Comparison of ENCODE assay signal across 8 cellular contexts in the genomic region with DNA sequence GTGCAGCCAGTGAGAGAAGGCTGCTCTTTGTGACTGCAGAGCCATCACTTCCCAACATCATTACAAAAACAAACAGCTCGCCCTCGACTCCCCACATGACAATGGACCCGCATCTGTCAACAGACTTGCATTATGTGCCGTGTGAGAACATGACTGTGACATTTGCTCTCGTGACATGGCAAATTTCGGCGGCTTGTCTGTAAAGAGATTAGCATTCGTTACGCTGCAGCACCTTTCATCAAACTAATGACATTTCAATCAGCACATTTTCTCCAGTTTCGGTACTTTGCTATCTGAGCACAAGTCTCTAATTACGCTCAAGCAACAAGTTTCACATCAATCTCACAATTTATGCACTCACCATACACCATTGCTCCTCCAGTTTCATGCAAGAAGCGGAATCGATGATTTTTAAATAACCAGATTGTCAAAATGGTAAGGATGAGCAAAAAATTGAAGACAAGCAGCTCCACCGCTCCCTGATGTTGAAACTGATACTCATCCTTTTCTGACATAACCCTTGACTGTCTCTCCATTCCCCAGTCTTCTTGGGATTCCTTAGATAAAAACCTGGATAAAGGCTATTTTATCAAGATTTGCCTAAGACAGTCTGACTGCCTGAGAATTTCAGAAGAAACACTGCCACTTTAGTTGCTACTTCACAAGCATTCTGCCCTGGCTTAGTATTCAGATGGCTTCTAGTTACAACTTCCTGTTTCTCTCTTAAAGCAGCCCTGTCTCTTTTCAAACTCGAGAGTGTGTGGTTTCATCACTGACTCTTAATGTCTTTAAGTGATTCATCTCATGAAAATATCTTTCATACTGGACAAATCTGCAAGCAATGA. TPM values are rescaled to one million over a fixed set of nuclear protein-coding genes. Genes with fewer than 3 reads are reported as not detected.
DNase-seq lines count a peak whose midpoint lies in the region; ATAC-seq, FAIRE-seq and TF ChIP-seq lines count a peak whose summit lies in the region.

Gene SLC9A9, minus strand, starts transcription at position 682 of the 845 bp plus-strand sequence. Its CDS starts 146 bp downstream, at position 536.

- ATAC-seq in HG03097 (IDR thresholded peaks at IDR 0.05; ENCODE audit: low FRiP score, unreplicated experiment) = peak; percentile 91
- ATAC-seq in naive thymus-derived CD8-positive, alpha-beta T cell = peak; percentile 90 to 98

- H3K4me3 Mint-ChIP-seq in activated T-helper 2 cell treated with anti-CD3 and anti-CD28 coated beads, Interferon-gamma antibody, Interleukin-2, Interleukin-4, amounts not matched to agents 10 μg/mL and 5 μg/mL and 100 μg/mL, durations not matched to agents 14 hours and 24 hours and 36 hours (ENCODE audit: low read depth) = peak within 1 kb of the TSS; percentile 90
- H3K4me3 Mint-ChIP-seq in naive thymus-derived CD8-positive, alpha-beta T cell = peak within 1 kb of the TSS; percentile 88 to 100 (median 98)

- TF ChIP-seq CTCF in fibroblast of the aortic adventitia (IDR thresholded peaks at IDR 0.05; ENCODE audit: insufficient read depth, low read length) = no peak

- no peaks in the 10 kb centered on the region for H3K9me3 Mint-ChIP-seq in activated T-helper 2 cell treated with anti-CD3 and anti-CD28 coated beads, Interferon-gamma antibody, Interleukin-2, Interleukin-4, amounts not matched to agents 10 μg/mL and 5 μg/mL and 100 μg/mL, durations not matched to agents 14 hours and 24 hours and 36 hours
- no peaks in the 10 kb centered on the region for H3K9me3 Mint-ChIP-seq in naive thymus-derived CD8-positive, alpha-beta T cell

- intact Hi-C loops in activated T-helper 2 cell treated with anti-CD3 and anti-CD28 coated beads, Interferon-gamma antibody, Interleukin-2, Interleukin-4, amounts not matched to agents 10 μg/mL and 5 μg/mL and 100 μg/mL, durations not matched to agents 14 hours and 24 hours and 36 hours (cut with micrococcal nuclease) = loop anchor here (1.0 to 10.0 kb wide), 5 partner anchors 13 to 403 kb away; partner anchors contain the start of gene DIPK2A

- peak within 1 kb of the TSS; percentile 78 for H3K4me3 ChIP-seq in fibroblast of the aortic adventitia (ENCODE audit: low read depth, low read length)

- in situ Hi-C loops in GM18951 (cut with MboI; ENCODE audit: low sequenced_read_pairs, unreplicated experiment) = no loop called here

- H3K4me1 Mint-ChIP-seq in activated T-helper 2 cell treated with anti-CD3 and anti-CD28 coated beads, Interferon-gamma antibody, Interleukin-2, Interleukin-4, amounts not matched to agents 10 μg/mL and 5 μg/mL and 100 μg/mL, durations not matched to agents 14 hours and 24 hours and 36 hours (ENCODE audit: low read depth) = peaks cover 47% of the 10 kb centered on the region
- peaks cover 10 to 54% (median 41%) of the 10 kb centered on the region in 4 donors for H3K4me1 Mint-ChIP-seq in naive thymus-derived CD8-positive, alpha-beta T cell

- no peak for FAIRE-seq in urothelium cell line (lab: Jason Lieb, UNC)

- peaks cover 16% of the 10 kb centered on the region for H3K27me3 Mint-ChIP-seq in activated T-helper 2 cell treated with anti-CD3 and anti-CD28 coated beads, Interferon-gamma antibody, Interleukin-2, Interleukin-4, amounts not matched to agents 10 μg/mL and 5 μg/mL and 100 μg/mL, durations not matched to agents 14 hours and 24 hours and 36 hours (ENCODE audit: low read depth)
- H3K27me3 Mint-ChIP-seq in naive thymus-derived CD8-positive, alpha-beta T cell = no peaks in the 10 kb centered on the region

- H3K27ac Mint-ChIP-seq in activated T-helper 2 cell treated with anti-CD3 and anti-CD28 coated beads, Interferon-gamma antibody, Interleukin-2, Interleukin-4, amounts not matched to agents 10 μg/mL and 5 μg/mL and 100 μg/mL, durations not matched to agents 14 hours and 24 hours and 36 hours = peak within 1 kb of the TSS; percentile 83
- H3K27ac Mint-ChIP-seq in naive thymus-derived CD8-positive, alpha-beta T cell = peak within 1 kb of the TSS; percentile 79 to 95 (median 94)

- DNase-seq in CD1c-positive myeloid dendritic cell (ENCODE audit: extremely low spot score) (peak; percentile 69), NOMO-1 (lab: John Stamatoyannopoulos, UW; ENCODE audit: unreplicated experiment in 2 of 2) (peak; percentile 59 to 96), fibroblast of the aortic adventitia (ENCODE audit: low read depth) (peak; percentile 79), urothelium cell line (ENCODE audit: low spot score) (peak; percentile 33)
- DNase-seq in activated T-helper 2 cell treated with anti-CD3 and anti-CD28 coated beads, Interferon-gamma antibody, Interleukin-2, Interleukin-4, amounts not matched to agents 10 μg/mL and 5 μg/mL and 100 μg/mL, durations not matched to agents 14 hours and 24 hours and 36 hours (ENCODE audit: low spot score) = no peak
- peak in 7 of 10 donors; percentile 10 to 44 (median 21) for DNase-seq in naive thymus-derived CD8-positive, alpha-beta T cell

- no peaks in the 10 kb centered on the region for H3K36me3 Mint-ChIP-seq in activated T-helper 2 cell treated with anti-CD3 and anti-CD28 coated beads, Interferon-gamma antibody, Interleukin-2, Interleukin-4, amounts not matched to agents 10 μg/mL and 5 μg/mL and 100 μg/mL, durations not matched to agents 14 hours and 24 hours and 36 hours (ENCODE audit: low read depth)
- no peaks in the 10 kb centered on the region for H3K36me3 Mint-ChIP-seq in naive thymus-derived CD8-positive, alpha-beta T cell

- POLR2A ChIA-PET in naive thymus-derived CD8-positive, alpha-beta T cell (lab: Charles Lee) = interaction anchor here (0.7 to 3.7 kb wide), 2 partner anchors 124 to 660 kb away, joined by 4 to 19 read pairs; partner anchors contain the start of gene DIPK2A

- peak; percentile 39 for TF ChIP-seq POLR2A in GM18951 (IDR thresholded peaks at IDR 0.05; ENCODE audit: extremely low read depth, insufficient read depth, insufficient read length)

RNA-seq across cellular contexts. Expression of gene SLC9A9, which starts in this region (rescaled TPM):
- total RNA-seq in activated T-helper 2 cell treated with anti-CD3 and anti-CD28 coated beads, Interferon-gamma antibody, Interleukin-2, Interleukin-4, amounts not matched to agents 10 μg/mL and 5 μg/mL and 100 μg/mL, durations not matched to agents 14 hours and 24 hours and 36 hours = 1.6 and 2.0 TPM in 2 replicates
- 23.8 and 32.8 TPM in 2 replicates for total RNA-seq in fibroblast of the aortic adventitia (ENCODE audit: low replicate concordance)
- 10 to 100 TPM in 1 of 2 experiments, 1 to 10 TPM in 1; 9.6 to 10.9 TPM for total RNA-seq in naive thymus-derived CD8-positive, alpha-beta T cell
- 10 to 100 TPM; 14.2 to 19.4 (median 17.3) TPM for polyA plus RNA-seq in naive thymus-derived CD8-positive, alpha-beta T cell
